8 cellular contexts compared by ENCODE assay signal in genomic region chr2:186485871-186486650, GRCh38. TPM values are rescaled to one million over a fixed set of nuclear protein-coding genes. Genes with fewer than 3 reads are reported as not detected.
A peak's percentile ranks its signal among the peaks of the same experiment; 100 is the strongest.
DNase-seq lines count a peak whose midpoint lies in the region; ATAC-seq and TF ChIP-seq lines count a peak whose summit lies in the region.

TSS of gene ZC3H15 (plus strand) at chr2:186486260. CDS start at chr2:186486383, 123 bp downstream.

- H3K36me3 Mint-ChIP-seq in CD8-positive, alpha-beta T cell = peaks cover 22% of the 10 kb centered on the region

- no peaks in the 10 kb centered on the region for H3K27me3 ChIP-seq in CD8-positive, alpha-beta T cell (ENCODE audit: insufficient read depth, low read length)
- H3K27me3 ChIP-seq in lung (ENCODE audit: control insufficient read depth, insufficient read depth) = no peaks in the 10 kb centered on the region

- peak; percentile 93 to 97 (median 95) for DNase-seq in CD8-positive, alpha-beta T cell
- DNase-seq in HPDE6-E6E7 (ENCODE audit: extremely low spot score) = peak; percentile 84
- peak; percentile 93 for DNase-seq in NK-92 treated with Interleukin-12 subunit alpha and Interleukin-12 subunit beta, amount 100 ng/mL, for 24 hours (lab: John Stamatoyannopoulos, UW)
- DNase-seq in activated CD8-positive, alpha-beta memory T cell treated with anti-CD3 and anti-CD28 coated beads for 24 hours = peak; percentile 95
- peak; percentile 96 for DNase-seq in effector CD4-positive, alpha-beta T cell
- DNase-seq in lung (ENCODE audit: low spot score) = peak; percentile 97
- peak; percentile 83 to 94 (median 93) for DNase-seq in stimulated activated CD4-positive, alpha-beta T cell treated with anti-CD3 and anti-CD28 coated beads, TNF-alpha, amount 100 ng/mL, for 4 hours (ENCODE audit: low read depth in 3 of 3)

- peaks cover 43% of the 10 kb centered on the region for H3K4me1 ChIP-seq in CD8-positive, alpha-beta T cell (ENCODE audit: insufficient read depth, low read length)
- peaks cover 1 to 18% of the 10 kb centered on the region in 2 donors for H3K4me1 ChIP-seq in lung (ENCODE audit: control insufficient read depth in 2 of 2, insufficient read depth in 2 of 2, low read length in 2 of 2)

- peak within 1 kb of the TSS; percentile 96 for H3K27ac ChIP-seq in CD8-positive, alpha-beta T cell (ENCODE audit: low read depth, low read length)
- H3K27ac ChIP-seq in lung (ENCODE audit: low read depth in 1 of 2, low read length in 1 of 2) = peak within 1 kb of the TSS; percentile 81 to 96

- peak; percentile 91 for ATAC-seq in CD8-positive, alpha-beta T cell
- peak; percentile 79 for ATAC-seq in GM19463 (IDR thresholded peaks at IDR 0.05; ENCODE audit: unreplicated experiment)
- peak; percentile 99 for ATAC-seq in lung (ENCODE audit: insufficient read depth, low FRiP score)

- peak within 1 kb of the TSS; percentile 100 for H3K27ac Mint-ChIP-seq in CD8-positive, alpha-beta T cell

- H3K9me3 ChIP-seq in CD8-positive, alpha-beta T cell (ENCODE audit: low read length) = no peaks in the 10 kb centered on the region
- H3K9me3 ChIP-seq in lung (ENCODE audit: control insufficient read depth in 2 of 2, insufficient read depth in 1 of 2, low read length in 1 of 2) = no peaks in the 10 kb centered on the region

- H3K4me3 ChIP-seq in CD8-positive, alpha-beta T cell (ENCODE audit: low read depth, low read length) = peak within 1 kb of the TSS; percentile 92
- peak within 1 kb of the TSS; percentile 83 for H3K4me3 ChIP-seq in lung

- H3K36me3 ChIP-seq in CD8-positive, alpha-beta T cell (ENCODE audit: insufficient read depth, low read length) = no peaks in the 10 kb centered on the region
- no peaks in the 10 kb centered on the region for H3K36me3 ChIP-seq in lung (ENCODE audit: control insufficient read depth in 2 of 2, insufficient read depth in 2 of 2, low read length in 2 of 2)

- no peak for TF ChIP-seq CTCF in CD8-positive, alpha-beta T cell (IDR thresholded peaks at IDR 0.05)
- no peak for TF ChIP-seq CTCF in lung (IDR thresholded peaks at IDR 0.05; ENCODE audit: control extremely low read depth, extremely low read depth)

- POLR2A ChIA-PET in CD8-positive, alpha-beta T cell (lab: Charles Lee) = interaction anchor here (0.6 to 1.8 kb wide), 5 partner anchors 13 to 144 kb away, joined by 3 to 16 read pairs (median 3); partner anchors contain the start of gene ITGAV

- no peaks in the 10 kb centered on the region for H3K27me3 Mint-ChIP-seq in CD8-positive, alpha-beta T cell (ENCODE audit: low read depth)

- no peaks in the 10 kb centered on the region for H3K9me3 Mint-ChIP-seq in CD8-positive, alpha-beta T cell

- CTCF ChIA-PET in CD8-positive, alpha-beta T cell (lab: Charles Lee) = interaction anchor here (1.4 kb wide), 1 partner anchor 19 kb away, joined by 5 read pairs; no protein-coding TSS in a partner anchor

- WGBS in lung, 2 donors = 0% methylated on average over 63 of the region's 63 CpGs

- intact Hi-C loops in CD8-positive, alpha-beta T cell (cut with DNase I, micrococcal nuclease) = loop anchor here (1.0 to 5.0 kb wide), 3 partner anchors 19 to 103 kb away; no protein-coding TSS in a partner anchor

- peaks cover 69% of the 10 kb centered on the region for H3K4me1 Mint-ChIP-seq in CD8-positive, alpha-beta T cell (ENCODE audit: low read depth)

- peak within 1 kb of the TSS; percentile 98 for H3K4me3 Mint-ChIP-seq in CD8-positive, alpha-beta T cell

RNA-seq across cellular contexts. Expression of gene ZC3H15, which starts in this region (rescaled TPM):
- 100 to 1,000 TPM; 146 to 151 TPM for total RNA-seq in CD8-positive, alpha-beta T cell
- 10 to 100 TPM; 33.4 to 74.7 TPM for total RNA-seq in lung
- polyA plus RNA-seq in lung = 10 to 100 TPM; 39.8 to 43.7 TPM

Comparison
In these comparisons a context has a peak if more than half of its experiments do, and no peak if none do; other contexts are left out.
1. Peak in every context shown above with its lines: DNase-seq, ATAC-seq, H3K4me3 ChIP-seq and H3K27ac ChIP-seq.